Comparison of ENCODE assay signal across 20 cellular contexts in genomic region chr7:70710651-70711050, GRCh38.
DNase-seq lines count a peak whose midpoint lies in the region; ATAC-seq and TF ChIP-seq lines count a peak whose summit lies in the region.
"Had no signal": no experiment of that assay in that cellular context is flagged by ENCODE, and none has a peak within 500 bp of the region (broad histone marks: within the 10 kb centered on the region; RNA-seq: fewer than 3 reads in every experiment).

No MANE protein-coding gene starts in this region.

- no peak overlapping the region for H4K8ac ChIP-seq in H9 (replicated peaks; ENCODE audit: insufficient read length, low read depth, low read length)

- no peaks in the 10 kb centered on the region for H3K23me2 ChIP-seq in H9 (ENCODE audit: insufficient read length, low read depth, low read length, poor library complexity, severe bottlenecking)

- H3K27ac ChIP-seq in H9 (ENCODE audit: insufficient read length, low read depth, low read length) (no peak overlapping the region), hepatocyte (peak overlapping the region; percentile 35), smooth muscle cell (ENCODE audit: low read depth) (peak overlapping the region; percentile 17), caudate nucleus (ENCODE audit: low read depth, low read length) (no peak overlapping the region), upper lobe of left lung (no peak overlapping the region)
- H3K27ac ChIP-seq: neutrophil, uterus had no signal

- H3K4me1 ChIP-seq in H9 (ENCODE audit: insufficient read depth, low read length) (peaks cover 16% of the 10 kb centered on the region), hepatocyte (ENCODE audit: insufficient read depth) (peaks cover 22% of the 10 kb centered on the region), smooth muscle cell (ENCODE audit: low read depth) (peaks cover 20% of the 10 kb centered on the region), upper lobe of left lung (peaks cover 5 to 32% (median 21%) of the 10 kb centered on the region in 4 donors)
- H3K4me1 ChIP-seq: uterus had no signal

- no peaks in the 10 kb centered on the region for H4K20me1 ChIP-seq in H9 (ENCODE audit: control insufficient read depth, insufficient read depth, insufficient read length)
- peaks cover 87% of the 10 kb centered on the region for H4K20me1 ChIP-seq in hepatocyte (ENCODE audit: insufficient read depth, poor library complexity, severe bottlenecking)
- H4K20me1 ChIP-seq in smooth muscle cell (ENCODE audit: low read depth): peaks cover 81% of the 10 kb centered on the region

- H3K27me3 ChIP-seq in H9 (ENCODE audit: insufficient read depth, low read length) (no peaks in the 10 kb centered on the region), hepatocyte (no peaks in the 10 kb centered on the region), smooth muscle cell (ENCODE audit: low read depth) (no peaks in the 10 kb centered on the region), upper lobe of left lung (no peaks in the 10 kb centered on the region)
- H3K27me3 ChIP-seq: uterus had no signal

- no peaks in the 10 kb centered on the region for H3K36me3 ChIP-seq in hepatocyte (replicated peaks; ENCODE audit: insufficient read depth, low read depth)
- H3K36me3 ChIP-seq in smooth muscle cell (ENCODE audit: low read depth): no peaks in the 10 kb centered on the region
- no peaks in the 10 kb centered on the region for H3K36me3 ChIP-seq in upper lobe of left lung
- H3K36me3 ChIP-seq: neutrophil, uterus had no signal

- H3K4ac ChIP-seq in H9 (ENCODE audit: low read depth, low read length): no peak overlapping the region

- H4K91ac ChIP-seq in H9 (ENCODE audit: insufficient read length, low read depth, low read length): no peak overlapping the region

- peak overlapping the region; percentile 44 to 75 (median 74); a peak in 4 of 7 replicates for H3K27ac Mint-ChIP-seq in H9
- H3K27ac Mint-ChIP-seq: activated CD8-positive, alpha-beta memory T cell treated with anti-CD3 and anti-CD28 coated beads, Interleukin-2, amount 10 ng/mL, durations not matched to agents 7 days and 5 days had no signal

- H2BK20ac ChIP-seq in H9 (ENCODE audit: low read depth, low read length, poor library complexity, severe bottlenecking): no peak overlapping the region

- TF ChIP-seq POLR2A in upper lobe of left lung (IDR thresholded peaks at IDR 0.05): no peak

- no peak overlapping the region for H2BK120ac ChIP-seq in H9 (ENCODE audit: low read depth, low read length, poor library complexity, severe bottlenecking)

- no peak overlapping the region for H2BK15ac ChIP-seq in H9 (ENCODE audit: low read depth, low read length)

- no peak overlapping the region for H3K4me3 ChIP-seq in hepatocyte
- no peak overlapping the region for H3K4me3 ChIP-seq in smooth muscle cell
- no peak overlapping the region for H3K4me3 ChIP-seq in upper lobe of left lung
- H3K4me3 ChIP-seq: uterus had no signal

- H2BK12ac ChIP-seq in H9 (ENCODE audit: insufficient read length, low read depth, low read length): no peak overlapping the region

- TF ChIP-seq CTCF in H9 (conservative IDR thresholded peaks at IDR 0.05): no peak
- no peak for TF ChIP-seq CTCF in hepatocyte (IDR thresholded peaks at IDR 0.05; ENCODE audit: poor library complexity)
- no peak for TF ChIP-seq CTCF in smooth muscle cell (IDR thresholded peaks at IDR 0.05; ENCODE audit: borderline replicate concordance, insufficient read depth, poor library complexity, severe bottlenecking)
- TF ChIP-seq CTCF in upper lobe of left lung (IDR thresholded peaks at IDR 0.05): no peak

- H2AFZ ChIP-seq in H9 (ENCODE audit: low read length) (no peak overlapping the region), hepatocyte (no peak overlapping the region), smooth muscle cell (ENCODE audit: low read depth) (no peak overlapping the region)

- ATAC-seq in GM19395 (IDR thresholded peaks at IDR 0.05; ENCODE audit: unreplicated experiment) (no peak), upper lobe of left lung (ENCODE audit: low FRiP score in 2 of 2) (no peak)
- ATAC-seq: activated CD8-positive, alpha-beta memory T cell treated with anti-CD3 and anti-CD28 coated beads, Interleukin-2, amount 10 ng/mL, durations not matched to agents 7 days and 5 days; stimulated activated naive CD8-positive, alpha-beta T cell treated with anti-CD3 and anti-CD28 coated beads, Interleukin-15, Interleukin-2, amounts not matched to agents 100 U/mL and 50 U/mL, for 24 hours had no signal

- H3K9me2 ChIP-seq in hepatocyte (replicated peaks; ENCODE audit: insufficient read depth): no peaks in the 10 kb centered on the region

- no peak overlapping the region for H3K56ac ChIP-seq in H9 (ENCODE audit: insufficient read length, low read depth, low read length)

- H3T11ph ChIP-seq in H9 (ENCODE audit: low read length): no peak overlapping the region

- no peak overlapping the region for H3K4me3 Mint-ChIP-seq in H9
- H3K4me3 Mint-ChIP-seq: activated CD8-positive, alpha-beta memory T cell treated with anti-CD3 and anti-CD28 coated beads, Interleukin-2, amount 10 ng/mL, durations not matched to agents 7 days and 5 days had no signal

- no peaks in the 10 kb centered on the region for H3K27me3 Mint-ChIP-seq in H9 (ENCODE audit: low read depth)
- H3K27me3 Mint-ChIP-seq: activated CD8-positive, alpha-beta memory T cell treated with anti-CD3 and anti-CD28 coated beads, Interleukin-2, amount 10 ng/mL, durations not matched to agents 7 days and 5 days had no signal

- H3K79me1 ChIP-seq in H9 (ENCODE audit: insufficient read depth, low read depth, low read length, poor library complexity, severe bottlenecking): peaks cover 8% of the 10 kb centered on the region

- H3K79me2 ChIP-seq in H9 (ENCODE audit: insufficient read depth, low read length) (peaks cover 48% of the 10 kb centered on the region), hepatocyte (peaks cover 88% of the 10 kb centered on the region), smooth muscle cell (ENCODE audit: low read depth) (peaks cover 14% of the 10 kb centered on the region)

- peaks cover 53 to 61% of the 10 kb centered on the region in 2 experiments for H3K4me1 Mint-ChIP-seq in H9
- H3K4me1 Mint-ChIP-seq: activated CD8-positive, alpha-beta memory T cell treated with anti-CD3 and anti-CD28 coated beads, Interleukin-2, amount 10 ng/mL, durations not matched to agents 7 days and 5 days had no signal

- WGBS in H9 (ENCODE audit: extremely low coverage, insufficient read length, low lambda C conversion rate): no CpG with 5 or more reads among the region's 3 CpGs
- 68% methylated on average over 3 of the region's 3 CpGs for WGBS in hepatocyte (ENCODE audit: low lambda C conversion rate, missing lambda C conversion rate)
- WGBS in smooth muscle cell (ENCODE audit: low lambda C conversion rate): 34% methylated on average over 3 of the region's 3 CpGs
- WGBS in upper lobe of left lung, 2 donors: 86 to 89% methylated on average over 3 of the region's 3 CpGs

- H3K18ac ChIP-seq in H9 (ENCODE audit: insufficient read length, low read depth, low read length): no peak overlapping the region

- no peak overlapping the region for H3K14ac ChIP-seq in H9 (ENCODE audit: insufficient read depth, low read length)

- H4K5ac ChIP-seq in H9 (ENCODE audit: insufficient read length, low read depth, low read length): no peak overlapping the region

- no peak overlapping the region for H2BK5ac ChIP-seq in H9 (ENCODE audit: insufficient read length, low read length)

- DNase-seq in H9: no peak
- peak; percentile 13 for DNase-seq in amniotic epithelial cell (ENCODE audit: low read depth)
- DNase-seq in hepatocyte (ENCODE audit: low spot score): no peak
- DNase-seq in smooth muscle cell (lab: John Stamatoyannopoulos, UW; ENCODE audit: unreplicated experiment): no peak
- no peak for DNase-seq in caudate nucleus (lab: John Stamatoyannopoulos, UW)
- DNase-seq in ureter (ENCODE audit: low spot score): no peak
- no peak for DNase-seq in upper lobe of left lung
- DNase-seq: activated CD4-positive, alpha-beta T cell treated with anti-CD3 and anti-CD28 coated beads for 1 hour; activated CD8-positive, alpha-beta memory T cell treated with anti-CD3 and anti-CD28 coated beads, Interleukin-2, amount 10 ng/mL, durations not matched to agents 7 days and 5 days; activated effector memory CD4-positive, alpha-beta T cell treated with anti-CD3 and anti-CD28 coated beads, Interleukin-2, amount 50 U/mL, for 16 hours; AML-193; amygdala; left cardiac atrium; midbrain; right cardiac atrium; stimulated activated naive CD8-positive, alpha-beta T cell treated with anti-CD3 and anti-CD28 coated beads, Interleukin-15, Interleukin-2, amounts not matched to agents 100 U/mL and 50 U/mL, for 24 hours; T-helper 9 cell; uterus had no signal

- H3K4me2 ChIP-seq in H9 (ENCODE audit: insufficient read depth, insufficient read length, low read length): no peak overlapping the region
- peak overlapping the region; percentile 34 for H3K4me2 ChIP-seq in hepatocyte
- peak overlapping the region; percentile 70 for H3K4me2 ChIP-seq in smooth muscle cell

- H3K36me3 Mint-ChIP-seq in H9 (ENCODE audit: insufficient read depth in 1 of 3, low read depth in 3 of 3): peaks cover 56 to 84% (median 80%) of the 10 kb centered on the region in 3 experiments

- peaks cover 7% of the 10 kb centered on the region for H3K9me3 ChIP-seq in H9 (ENCODE audit: control insufficient read depth, low read depth, low read length)
- H3K9me3 ChIP-seq in hepatocyte (ENCODE audit: low read depth): peaks cover 5% of the 10 kb centered on the region
- no peaks in the 10 kb centered on the region for H3K9me3 ChIP-seq in smooth muscle cell (replicated peaks; ENCODE audit: low read depth)
- H3K9me3 ChIP-seq in upper lobe of left lung: peaks cover 0 to 3% (median 0%) of the 10 kb centered on the region in 4 donors
- H3K9me3 ChIP-seq: neutrophil, uterus had no signal

- TF ChIP-seq EP300 in upper lobe of left lung (IDR thresholded peaks at IDR 0.05): no peak

- H3K9ac ChIP-seq in H9 (ENCODE audit: extremely low read depth, insufficient read length, low read length) (no peak overlapping the region), smooth muscle cell (ENCODE audit: low read depth) (no peak overlapping the region)

- no peak overlapping the region for H3K23ac ChIP-seq in H9 (ENCODE audit: insufficient read length, low read depth, low read length)

- H2AK5ac ChIP-seq in H9 (ENCODE audit: insufficient read length, low read length): no peak overlapping the region

- H3F3A ChIP-seq in smooth muscle cell (ENCODE audit: low read depth): peaks cover 4% of the 10 kb centered on the region

- peaks cover 18 to 25% of the 10 kb centered on the region in 2 experiments for H3K9me3 Mint-ChIP-seq in H9

Comparison
In these comparisons a context has a peak if more than half of its experiments do, and no peak if none do; other contexts are left out.
1. H3K27ac ChIP-seq: peak in hepatocyte (single experiment) and smooth muscle cell (single experiment); none in H9 (single experiment), caudate nucleus (single experiment) and upper lobe of left lung (0 of 4).